ENCODE assay signal across 9 cellular contexts in the genomic region with DNA sequence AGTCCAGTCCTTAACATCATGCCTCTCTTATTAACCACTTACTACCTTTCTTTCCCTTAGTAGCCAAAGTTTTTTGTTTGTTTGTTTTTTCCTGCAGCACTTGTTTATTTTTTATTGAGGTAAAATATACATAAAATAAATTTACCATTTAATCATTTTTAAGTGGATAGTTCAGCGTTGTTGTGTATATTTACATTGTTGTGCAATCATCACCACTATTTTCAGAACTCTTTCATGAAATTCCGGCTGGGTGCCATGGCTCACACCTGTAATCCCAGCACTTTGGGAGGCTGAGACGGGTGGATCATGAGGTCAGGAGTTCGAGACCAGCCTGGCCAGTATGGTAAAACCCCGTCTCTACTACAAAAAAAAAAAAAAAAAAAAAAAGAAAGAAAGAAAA. TPM values are rescaled to one million over a fixed set of nuclear protein-coding genes. Genes with fewer than 3 reads are reported as not detected.
"Had no signal": no experiment of that assay in that cellular context is flagged by ENCODE, and none has a peak within 500 bp of the region (broad histone marks: within the 10 kb centered on the region; RNA-seq: fewer than 3 reads in every experiment).

No MANE protein-coding gene starts in this region.

- ATAC-seq: GM12878 had no signal

- FAIRE-seq: G401.6, GM12878, GM12891, GM12892, GM18507, GM19239 had no signal

- H3K4me3 ChIP-seq: GM12878 had no signal

- DNase-seq: GDM1, GF-D8 had no signal

RNA-seq across cellular contexts. Expression of a gene that starts 38.1 kb away (rescaled TPM):
- total RNA-seq: G401 had no signal
